1 cellular context compared by ENCODE assay signal in genomic region chr6:24929255-24929654, GRCh38.
TF ChIP-seq lines count a peak whose summit lies in the region.

No MANE protein-coding gene starts in this region.

TF ChIP-seq in GM12878, 131 proteins besides CTCF, POLR2A, EP300 and RAD21 (continued from another document):
- TF ChIP-seq ATF7 (IDR thresholded peaks at IDR 0.05; ENCODE audit: low read depth) = peak; percentile 69
- no peak for TF ChIP-seq SMAD5 (IDR thresholded peaks at IDR 0.05; ENCODE audit: low read depth)
- TF ChIP-seq ELK1 (IDR thresholded peaks at IDR 0.05; ENCODE audit: low read depth, low read length) = no peak
- no peak for TF ChIP-seq GATAD2B (conservative IDR thresholded peaks at IDR 0.05; ENCODE audit: low read depth)
- TF ChIP-seq TCF3 (IDR thresholded peaks at IDR 0.05; ENCODE audit: borderline replicate concordance, insufficient read depth, low read depth, low read length) = peak; percentile 87
- no peak for TF ChIP-seq NRF1 (conservative IDR thresholded peaks at IDR 0.05; ENCODE audit: low read depth, low read length)
- TF ChIP-seq SUZ12 (IDR thresholded peaks at IDR 0.05; ENCODE audit: unreplicated experiment) = no peak
- TF ChIP-seq CBX3 (IDR thresholded peaks at IDR 0.05; ENCODE audit: borderline replicate concordance, low read depth) = no peak
- TF ChIP-seq, protein P1, sequence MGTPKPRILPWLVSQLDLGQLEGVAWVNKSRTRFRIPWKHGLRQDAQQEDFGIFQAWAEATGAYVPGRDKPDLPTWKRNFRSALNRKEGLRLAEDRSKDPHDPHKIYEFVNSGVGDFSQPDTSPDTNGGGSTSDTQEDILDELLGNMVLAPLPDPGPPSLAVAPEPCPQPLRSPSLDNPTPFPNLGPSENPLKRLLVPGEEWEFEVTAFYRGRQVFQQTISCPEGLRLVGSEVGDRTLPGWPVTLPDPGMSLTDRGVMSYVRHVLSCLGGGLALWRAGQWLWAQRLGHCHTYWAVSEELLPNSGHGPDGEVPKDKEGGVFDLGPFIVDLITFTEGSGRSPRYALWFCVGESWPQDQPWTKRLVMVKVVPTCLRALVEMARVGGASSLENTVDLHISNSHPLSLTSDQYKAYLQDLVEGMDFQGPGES (IDR thresholded peaks at IDR 0.05) = no peak
- no peak for TF ChIP-seq TARDBP (IDR thresholded peaks at IDR 0.05; ENCODE audit: borderline replicate concordance)
- no peak for TF ChIP-seq MYC (IDR thresholded peaks at IDR 0.05; ENCODE audit: insufficient read depth, insufficient read length, insufficient replicate concordance, low read length, severe bottlenecking)
- TF ChIP-seq NFIC (IDR thresholded peaks at IDR 0.05; ENCODE audit: low read depth, low read length) = peak; percentile 42
- TF ChIP-seq FOXM1 (IDR thresholded peaks at IDR 0.05; ENCODE audit: low read depth, low read length) = no peak
- no peak for TF ChIP-seq NR2F1 (conservative IDR thresholded peaks at IDR 0.05)
- no peak for TF ChIP-seq HDGF (IDR thresholded peaks at IDR 0.05)
- peak; percentile 6; the same call in 1 of the 2 replicates for TF ChIP-seq JUNB (IDR thresholded peaks at IDR 0.05)
- peak; percentile 68 for TF ChIP-seq IKZF1 (conservative IDR thresholded peaks at IDR 0.05)
- TF ChIP-seq ZBED1 (IDR thresholded peaks at IDR 0.05; ENCODE audit: borderline replicate concordance) = no peak
- TF ChIP-seq SPI1 (IDR thresholded peaks at IDR 0.05; ENCODE audit: borderline replicate concordance, insufficient read depth, low read depth, low read length) = peak; percentile 77
- TF ChIP-seq MEF2B (IDR thresholded peaks at IDR 0.05; ENCODE audit: partially characterized antibody, poor library complexity, severe bottlenecking) = peak; percentile 16
- TF ChIP-seq PAX5 (IDR thresholded peaks at IDR 0.05; ENCODE audit: borderline replicate concordance, low read depth, low read length) = peak; percentile 90
- TF ChIP-seq, protein P2, sequence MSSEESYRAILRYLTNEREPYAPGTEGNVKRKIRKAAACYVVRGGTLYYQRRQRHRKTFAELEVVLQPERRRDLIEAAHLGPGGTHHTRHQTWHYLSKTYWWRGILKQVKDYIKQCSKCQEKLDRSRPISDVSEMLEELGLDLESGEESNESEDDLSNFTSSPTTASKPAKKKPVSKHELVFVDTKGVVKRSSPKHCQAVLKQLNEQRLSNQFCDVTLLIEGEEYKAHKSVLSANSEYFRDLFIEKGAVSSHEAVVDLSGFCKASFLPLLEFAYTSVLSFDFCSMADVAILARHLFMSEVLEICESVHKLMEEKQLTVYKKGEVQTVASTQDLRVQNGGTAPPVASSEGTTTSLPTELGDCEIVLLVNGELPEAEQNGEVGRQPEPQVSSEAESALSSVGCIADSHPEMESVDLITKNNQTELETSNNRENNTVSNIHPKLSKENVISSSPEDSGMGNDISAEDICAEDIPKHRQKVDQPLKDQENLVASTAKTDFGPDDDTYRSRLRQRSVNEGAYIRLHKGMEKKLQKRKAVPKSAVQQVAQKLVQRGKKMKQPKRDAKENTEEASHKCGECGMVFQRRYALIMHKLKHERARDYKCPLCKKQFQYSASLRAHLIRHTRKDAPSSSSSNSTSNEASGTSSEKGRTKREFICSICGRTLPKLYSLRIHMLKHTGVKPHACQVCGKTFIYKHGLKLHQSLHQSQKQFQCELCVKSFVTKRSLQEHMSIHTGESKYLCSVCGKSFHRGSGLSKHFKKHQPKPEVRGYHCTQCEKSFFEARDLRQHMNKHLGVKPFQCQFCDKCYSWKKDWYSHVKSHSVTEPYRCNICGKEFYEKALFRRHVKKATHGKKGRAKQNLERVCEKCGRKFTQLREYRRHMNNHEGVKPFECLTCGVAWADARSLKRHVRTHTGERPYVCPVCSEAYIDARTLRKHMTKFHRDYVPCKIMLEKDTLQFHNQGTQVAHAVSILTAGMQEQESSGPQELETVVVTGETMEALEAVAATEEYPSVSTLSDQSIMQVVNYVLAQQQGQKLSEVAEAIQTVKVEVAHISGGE (CRISPR knock-in tag; IDR thresholded peaks at IDR 0.05) = no peak
- no peak for TF ChIP-seq CHD4 (IDR thresholded peaks at IDR 0.05)
- no peak for TF ChIP-seq PRDM15 (CRISPR knock-in tag; IDR thresholded peaks at IDR 0.05)
- TF ChIP-seq SREBF1 (IDR thresholded peaks at IDR 0.05; ENCODE audit: low read length) = no peak
- TF ChIP-seq TCF12 (IDR thresholded peaks at IDR 0.05; ENCODE audit: low read depth, low read length) = peak; percentile 87
- TF ChIP-seq KAT2A (conservative IDR thresholded peaks at IDR 0.05; ENCODE audit: control insufficient read depth, low read depth, low read length) = no peak
- TF ChIP-seq ETV6 (conservative IDR thresholded peaks at IDR 0.05 in 1 of 2, IDR thresholded peaks at IDR 0.05 in 1 of 2; ENCODE audit: borderline replicate concordance in 1 of 2, low read depth in 1 of 2) = peak in 1 of 2 experiments; percentile 89; a peak in 2 of 4 replicates
- 0 out of 2 replicates have a peak, but pooled peaks have one; percentile 32 for TF ChIP-seq CHD2 (IDR thresholded peaks at IDR 0.05; ENCODE audit: borderline replicate concordance, low read depth, low read length)
- TF ChIP-seq YBX1 (IDR thresholded peaks at IDR 0.05) = no peak
- TF ChIP-seq POLR2AphosphoS2 (IDR thresholded peaks at IDR 0.05; ENCODE audit: low read depth, low read length) = no peak
- TF ChIP-seq MTA2 (IDR thresholded peaks at IDR 0.05; ENCODE audit: low read depth) = peak; percentile 91
- 0 out of 3 replicates have a peak, but pooled peaks have one; percentile 13 for TF ChIP-seq POU2F2 (IDR thresholded peaks at IDR 0.05; ENCODE audit: borderline replicate concordance, low read depth, low read length)
- no peak for TF ChIP-seq CBFB (IDR thresholded peaks at IDR 0.05; ENCODE audit: low read depth)
- TF ChIP-seq NFYA (IDR thresholded peaks at IDR 0.05; ENCODE audit: borderline replicate concordance, low read depth, low read length) = no peak
- TF ChIP-seq SIN3A (IDR thresholded peaks at IDR 0.05; ENCODE audit: low read depth, low read length) = no peak
- peak; percentile 36; the same call in 1 of the 2 replicates for TF ChIP-seq BACH1 (IDR thresholded peaks at IDR 0.05; ENCODE audit: borderline replicate concordance)
- 0 out of 2 replicates have a peak, but pooled peaks have one; percentile 38 for TF ChIP-seq TBL1XR1 (IDR thresholded peaks at IDR 0.05; ENCODE audit: low read depth, low read length)
- TF ChIP-seq, protein P3, sequence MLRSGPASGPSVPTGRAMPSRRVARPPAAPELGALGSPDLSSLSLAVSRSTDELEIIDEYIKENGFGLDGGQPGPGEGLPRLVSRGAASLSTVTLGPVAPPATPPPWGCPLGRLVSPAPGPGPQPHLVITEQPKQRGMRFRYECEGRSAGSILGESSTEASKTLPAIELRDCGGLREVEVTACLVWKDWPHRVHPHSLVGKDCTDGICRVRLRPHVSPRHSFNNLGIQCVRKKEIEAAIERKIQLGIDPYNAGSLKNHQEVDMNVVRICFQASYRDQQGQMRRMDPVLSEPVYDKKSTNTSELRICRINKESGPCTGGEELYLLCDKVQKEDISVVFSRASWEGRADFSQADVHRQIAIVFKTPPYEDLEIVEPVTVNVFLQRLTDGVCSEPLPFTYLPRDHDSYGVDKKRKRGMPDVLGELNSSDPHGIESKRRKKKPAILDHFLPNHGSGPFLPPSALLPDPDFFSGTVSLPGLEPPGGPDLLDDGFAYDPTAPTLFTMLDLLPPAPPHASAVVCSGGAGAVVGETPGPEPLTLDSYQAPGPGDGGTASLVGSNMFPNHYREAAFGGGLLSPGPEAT (IDR thresholded peaks at IDR 0.05; ENCODE audit: low read depth) = peak; percentile 64; the same call in 1 of the 2 replicates
- peak; percentile 26; the same call in 1 of the 2 replicates for TF ChIP-seq CREM (IDR thresholded peaks at IDR 0.05; ENCODE audit: low read depth)
- no peak for TF ChIP-seq HDAC2 (IDR thresholded peaks at IDR 0.05)
- TF ChIP-seq HDAC6 (IDR thresholded peaks at IDR 0.05; ENCODE audit: unreplicated experiment) = no peak
- 0 out of 2 replicates have a peak, but pooled peaks have one; percentile 65 for TF ChIP-seq NBN (IDR thresholded peaks at IDR 0.05)
- peak; percentile 81; the same call in 1 of the 2 replicates for TF ChIP-seq MTA3 (IDR thresholded peaks at IDR 0.05; ENCODE audit: borderline replicate concordance, low read length)
- TF ChIP-seq IRF4 (IDR thresholded peaks at IDR 0.05; ENCODE audit: low read depth, low read length) = peak; percentile 66; the same call in 1 of the 2 replicates
- TF ChIP-seq E2F8 (IDR thresholded peaks at IDR 0.05; ENCODE audit: low read depth, partially characterized antibody) = no peak
- TF ChIP-seq IKZF2 (IDR thresholded peaks at IDR 0.05) = peak; percentile 83 to 85
- TF ChIP-seq SREBF2 (IDR thresholded peaks at IDR 0.05; ENCODE audit: low read length) = no peak
- no peak for TF ChIP-seq STAT3 (IDR thresholded peaks at IDR 0.05; ENCODE audit: low read depth, low read length)
- TF ChIP-seq BHLHE40 (IDR thresholded peaks at IDR 0.05; ENCODE audit: borderline replicate concordance in 1 of 2, low read depth in 2 of 2, low read length in 1 of 2) = peak in 1 of 2 experiments; percentile 53; a peak in 1 of 4 replicates
- TF ChIP-seq ATF3 (IDR thresholded peaks at IDR 0.05; ENCODE audit: borderline replicate concordance, extremely low read depth, low read depth, low read length) = no peak
- peak; percentile 59; the same call in 1 of the 2 replicates for TF ChIP-seq BCL11A (IDR thresholded peaks at IDR 0.05; ENCODE audit: low read depth, low read length)
- TF ChIP-seq ZNF274 (IDR thresholded peaks at IDR 0.05; ENCODE audit: insufficient read depth, insufficient read length) = no peak
